ENCODE assay signal across 19 cellular contexts in genomic region chr2:239768907-239769573, GRCh38.
"Had no signal": no experiment of that assay in that cellular context is flagged by ENCODE, and none has a peak within 500 bp of the region (broad histone marks: within the 10 kb centered on the region; RNA-seq: fewer than 3 reads in every experiment).

No MANE protein-coding gene starts in this region.

- H3K4me2 ChIP-seq: neural progenitor cell had no signal

- H3K9me3 ChIP-seq: uterus had no signal

- H3K4me1 ChIP-seq: breast epithelium, neural progenitor cell, tibial artery, uterus had no signal

- ATAC-seq: T-cell had no signal

- H3K4me3 ChIP-seq: gastrocnemius medialis, neural progenitor cell, ovary, tibial artery, uterus had no signal

- H3K9ac ChIP-seq: neural progenitor cell had no signal

- H3K36me3 ChIP-seq: breast epithelium, gastrocnemius medialis, neural progenitor cell, ovary, tibial artery, uterus had no signal

- H3K27me3 ChIP-seq: ovary, uterus had no signal

- DNase-seq: activated B cell treated with CpG ODN at 0.5 μM for 24 hours; activated CD4-positive, alpha-beta memory T cell treated with anti-CD3 and anti-CD28 coated beads for 36 hours; activated CD4-positive, alpha-beta T cell treated with anti-CD3 and anti-CD28 coated beads for 4 hours; activated naive CD4-positive, alpha-beta T cell treated with anti-CD3 and anti-CD28 coated beads, Interleukin-2, amount 50 U/mL, for 16 hours; activated T-cell treated with anti-CD3 and anti-CD28 coated beads, Interleukin-2, amount 50 U/mL, for 24 hours; cerebellar nuclear complex; effector CD4-positive, alpha-beta T cell; mammary epithelial cell; stimulated activated CD4-positive, alpha-beta T cell treated with anti-CD3 and anti-CD28 coated beads, Interleukin-12 subunit alpha, Interleukin-12 subunit beta, amount 100 ng/mL, for 4 hours; stimulated activated CD4-positive, alpha-beta T cell treated with anti-CD3 and anti-CD28 coated beads, Interleukin-1b, Interleukin-23, amount 100 ng/mL, for 48 hours; stimulated activated CD8-positive, alpha-beta memory T cell treated with anti-CD3 and anti-CD28 coated beads, Interleukin-4, amount 100 ng/mL, for 48 hours; stimulated activated naive CD4-positive, alpha-beta T cell treated with Interleukin-2 at 50 U/mL for 16 hours; T-cell had no signal

- H2AFZ ChIP-seq: neural progenitor cell had no signal

- H3K27ac ChIP-seq: breast epithelium, gastrocnemius medialis, neural progenitor cell, ovary, tibial artery, uterus had no signal
